In genomic region chr3:133488785-133489367, GRCh38 we compare ENCODE assay signal across 10 cellular contexts.
DNase-seq lines count a peak whose midpoint lies in the region; FAIRE-seq and TF ChIP-seq lines count a peak whose summit lies in the region.
"Had no signal": no experiment of that assay in that cellular context is flagged by ENCODE, and none has a peak within 500 bp of the region (broad histone marks: within the 10 kb centered on the region; RNA-seq: fewer than 3 reads in every experiment).

No MANE protein-coding gene starts in this region.

- peak overlapping the region; percentile 29 for H3K27ac Mint-ChIP-seq in activated CD4-positive, alpha-beta memory T cell treated with anti-CD3 and anti-CD28 coated beads for 36 hours
- no peak overlapping the region for H3K27ac Mint-ChIP-seq in activated CD4-positive, alpha-beta memory T cell treated with anti-CD3 and anti-CD28 coated beads, Interleukin-2, amount 10 ng/mL, durations not matched to agents 7 days and 5 days

- peak overlapping the region in 1 of 2 donors; percentile 28 for H3K27ac ChIP-seq in small intestine (ENCODE audit: low read depth in 1 of 2, low read length in 1 of 2)
- H3K27ac ChIP-seq: BLaER1 treated with 17β-estradiol and CSF1 and Interleukin-3, amounts not matched to agents 10 nM and 100 nM had no signal

- no peaks in the 10 kb centered on the region for H3K9me3 Mint-ChIP-seq in activated CD4-positive, alpha-beta memory T cell treated with anti-CD3 and anti-CD28 coated beads for 36 hours
- peaks cover 2% of the 10 kb centered on the region for H3K9me3 Mint-ChIP-seq in activated CD4-positive, alpha-beta memory T cell treated with anti-CD3 and anti-CD28 coated beads, Interleukin-2, amount 10 ng/mL, durations not matched to agents 7 days and 5 days

- intact Hi-C loops in activated CD4-positive, alpha-beta memory T cell treated with anti-CD3 and anti-CD28 coated beads for 36 hours (cut with micrococcal nuclease), result no loop called here

- no peaks in the 10 kb centered on the region for H3K4me1 ChIP-seq in small intestine (ENCODE audit: control insufficient read depth in 2 of 2, insufficient read depth in 1 of 2, low read depth in 1 of 2, low read length in 1 of 2)

- CTCF ChIA-PET in activated CD4-positive, alpha-beta memory T cell treated with anti-CD3 and anti-CD28 coated beads for 36 hours (lab: Charles Lee), result interaction anchor here (0.6 to 4.2 kb wide), 29 partner anchors 9 to 763 kb away, joined by 3 to 30 read pairs (median 6); partner anchors contain the start of genes CDV3 and TOPBP1
- CTCF ChIA-PET in activated CD4-positive, alpha-beta memory T cell treated with anti-CD3 and anti-CD28 coated beads, Interleukin-2, amount 10 ng/mL, durations not matched to agents 7 days and 5 days (lab: Charles Lee), result interaction anchor here (0.7 to 4.6 kb wide), 14 partner anchors 9 to 140 kb away, joined by 3 to 23 read pairs (median 4); partner anchors contain the start of gene CDV3

- no peak for FAIRE-seq in small intestine (lab: Jason Lieb, UNC)
- FAIRE-seq in frontal cortex (lab: Jason Lieb, UNC), result no peak

- DNase-seq in activated CD4-positive, alpha-beta memory T cell treated with anti-CD3 and anti-CD28 coated beads for 36 hours, result no peak
- no peak for DNase-seq in activated CD4-positive, alpha-beta memory T cell treated with anti-CD3 and anti-CD28 coated beads, Interleukin-2, amount 10 ng/mL, durations not matched to agents 7 days and 5 days
- DNase-seq in NCI-H524 treated with DMSO at 0.1 percent for 48 hours (lab: John Stamatoyannopoulos, UW), result peak; percentile 61
- DNase-seq in epithelial cell of esophagus (ENCODE audit: low read depth), result peak; percentile 56
- peak; percentile 37 for DNase-seq in small intestine
- DNase-seq in stimulated activated CD4-positive, alpha-beta T cell treated with anti-CD3 and anti-CD28 coated beads, Interleukin-4, amount 100 ng/mL, for 1 hour, result no peak
- no peak for DNase-seq in frontal cortex (ENCODE audit: low spot score in 2 of 2)
- DNase-seq in hippocampal formation (lab: John Stamatoyannopoulos, UW), result no peak
- DNase-seq: T1000 had no signal

- no peak for TF ChIP-seq CTCF in epithelial cell of esophagus (IDR thresholded peaks at IDR 0.05; ENCODE audit: insufficient read depth, low read depth, low read length, missing control alignments)

- H3K4me1 Mint-ChIP-seq in activated CD4-positive, alpha-beta memory T cell treated with anti-CD3 and anti-CD28 coated beads for 36 hours (ENCODE audit: low read depth), result peaks cover 51% of the 10 kb centered on the region
- peaks cover 45% of the 10 kb centered on the region for H3K4me1 Mint-ChIP-seq in activated CD4-positive, alpha-beta memory T cell treated with anti-CD3 and anti-CD28 coated beads, Interleukin-2, amount 10 ng/mL, durations not matched to agents 7 days and 5 days

- no peak overlapping the region for H3K4me3 Mint-ChIP-seq in activated CD4-positive, alpha-beta memory T cell treated with anti-CD3 and anti-CD28 coated beads for 36 hours
- H3K4me3 Mint-ChIP-seq in activated CD4-positive, alpha-beta memory T cell treated with anti-CD3 and anti-CD28 coated beads, Interleukin-2, amount 10 ng/mL, durations not matched to agents 7 days and 5 days, result no peak overlapping the region

- no peaks in the 10 kb centered on the region for H3K27me3 ChIP-seq in small intestine (ENCODE audit: control insufficient read depth in 2 of 2, insufficient read depth in 2 of 2, low read length in 2 of 2)
- H3K27me3 ChIP-seq: BLaER1 treated with 17β-estradiol and CSF1 and Interleukin-3, amounts not matched to agents 10 nM and 100 nM had no signal

- no peaks in the 10 kb centered on the region for H3K36me3 ChIP-seq in small intestine (ENCODE audit: control insufficient read depth in 2 of 2, insufficient read depth in 2 of 2, low read length in 2 of 2)

- H3K36me3 Mint-ChIP-seq in activated CD4-positive, alpha-beta memory T cell treated with anti-CD3 and anti-CD28 coated beads for 36 hours, result no peaks in the 10 kb centered on the region
- peaks cover 2% of the 10 kb centered on the region for H3K36me3 Mint-ChIP-seq in activated CD4-positive, alpha-beta memory T cell treated with anti-CD3 and anti-CD28 coated beads, Interleukin-2, amount 10 ng/mL, durations not matched to agents 7 days and 5 days (ENCODE audit: low read depth)

- H3K9me3 ChIP-seq in small intestine (ENCODE audit: control insufficient read depth, low read depth), result peaks cover 3% of the 10 kb centered on the region

- H3K27me3 Mint-ChIP-seq in activated CD4-positive, alpha-beta memory T cell treated with anti-CD3 and anti-CD28 coated beads for 36 hours, result no peaks in the 10 kb centered on the region
- no peaks in the 10 kb centered on the region for H3K27me3 Mint-ChIP-seq in activated CD4-positive, alpha-beta memory T cell treated with anti-CD3 and anti-CD28 coated beads, Interleukin-2, amount 10 ng/mL, durations not matched to agents 7 days and 5 days

- H3K4me3 ChIP-seq in epithelial cell of esophagus (ENCODE audit: low read length) (no peak overlapping the region), small intestine (ENCODE audit: low read depth in 1 of 2, low read length in 2 of 2) (no peak overlapping the region)
- H3K4me3 ChIP-seq: BLaER1 treated with 17β-estradiol and CSF1 and Interleukin-3, amounts not matched to agents 10 nM and 100 nM had no signal

- WGBS in small intestine, 3 donors, result 41 to 50% (median 47%) methylated on average over 3 of the region's 3 CpGs

- POLR2A ChIA-PET in activated CD4-positive, alpha-beta memory T cell treated with anti-CD3 and anti-CD28 coated beads for 36 hours (lab: Charles Lee), result interaction anchor here (1.4 to 1.5 kb wide), 2 partner anchors 83 to 85 kb away, joined by 4 to 5 read pairs; partner anchors contain the start of gene CDV3
- POLR2A ChIA-PET in activated CD4-positive, alpha-beta memory T cell treated with anti-CD3 and anti-CD28 coated beads, Interleukin-2, amount 10 ng/mL, durations not matched to agents 7 days and 5 days (lab: Charles Lee), result interaction anchor here (1.1 to 9.6 kb wide), 2 partner anchors 10 to 87 kb away, joined by 3 to 110 read pairs; partner anchors contain the start of gene CDV3

Comparison
In these comparisons a context has a peak if more than half of its experiments do, and no peak if none do; other contexts are left out.
1. DNase-seq: peak in NCI-H524 treated with DMSO at 0.1 percent for 48 hours (single experiment), epithelial cell of esophagus (single experiment) and small intestine (single experiment); none in activated CD4-positive, alpha-beta memory T cell treated with anti-CD3 and anti-CD28 coated beads for 36 hours (single experiment), activated CD4-positive, alpha-beta memory T cell treated with anti-CD3 and anti-CD28 coated beads, Interleukin-2, amount 10 ng/mL, durations not matched to agents 7 days and 5 days (single experiment), stimulated activated CD4-positive, alpha-beta T cell treated with anti-CD3 and anti-CD28 coated beads, Interleukin-4, amount 100 ng/mL, for 1 hour (single experiment), frontal cortex (0 of 2) and hippocampal formation (0 of 2).